8 cellular contexts compared by ENCODE assay signal in the genomic region with DNA sequence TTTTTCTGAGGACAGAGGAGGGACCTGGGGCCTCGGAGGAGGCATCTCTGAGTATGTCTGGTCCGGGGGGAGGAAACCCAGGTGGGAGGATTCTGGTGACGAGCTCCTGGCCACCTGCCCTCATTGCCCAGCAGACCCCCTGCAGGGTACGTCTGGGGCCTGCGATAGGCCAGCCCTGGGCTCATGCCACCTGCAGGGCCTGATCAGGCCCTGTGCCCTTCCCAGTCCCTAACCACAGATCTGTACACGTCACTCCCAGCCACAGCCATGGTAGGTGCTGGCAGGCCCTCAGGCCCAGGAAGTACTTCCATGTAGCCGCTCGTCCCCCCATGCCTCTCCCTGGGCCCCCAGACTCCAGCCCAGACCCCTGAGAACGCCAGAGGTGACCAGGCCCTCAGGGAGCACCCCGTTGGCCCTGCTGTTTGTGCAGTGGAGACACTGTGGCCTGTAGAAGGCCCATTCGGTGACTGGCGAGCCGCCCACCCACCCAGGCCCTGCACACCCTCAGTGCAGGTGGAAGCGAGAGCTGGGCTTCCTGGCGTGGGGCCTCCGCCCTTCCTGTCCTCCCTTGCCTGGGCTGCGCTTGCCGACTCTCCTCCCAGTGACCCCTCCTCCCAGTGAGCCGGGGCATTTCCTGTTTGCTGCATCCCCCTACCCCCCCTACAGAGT. TPM values are rescaled to one million over a fixed set of nuclear protein-coding genes. Genes with fewer than 3 reads are reported as not detected.
DNase-seq lines count a peak whose midpoint lies in the region; ATAC-seq and TF ChIP-seq lines count a peak whose summit lies in the region.

No MANE protein-coding gene starts in this region.

- DNase-seq in activated T-cell treated with anti-CD3 and anti-CD28 coated beads, Interleukin-2, amount 50 U/mL, for 1 hour: peak; percentile 54
- DNase-seq in activated T-cell treated with anti-CD3 and anti-CD28 coated beads for 4 hours (no peak), tibial nerve (ENCODE audit: low spot score in 2 of 2) (no peak), NCI-H524 (lab: John Stamatoyannopoulos, UW) (no peak), NCI-H1930 (lab: John Stamatoyannopoulos, UW) (no peak), HuH-7.5 (ENCODE audit: low spot score) (no peak)
- peak; percentile 37 to 50 for DNase-seq in activated T-cell treated with anti-CD3 and anti-CD28 coated beads, Interleukin-2, amount 50 U/mL, for 72 hours

- no peaks in the 10 kb centered on the region for H3K27me3 Mint-ChIP-seq in activated T-cell treated with anti-CD3 and anti-CD28 coated beads, Interleukin-2, amount 50 U/mL, for 72 hours (ENCODE audit: low read depth)

- TF ChIP-seq POLR2A in tibial nerve (IDR thresholded peaks at IDR 0.05): no peak

- peak overlapping the region; percentile 65 to 66 for H3K4me3 Mint-ChIP-seq in activated T-cell treated with anti-CD3 and anti-CD28 coated beads, Interleukin-2, amount 50 U/mL, for 72 hours

- H3K4me1 ChIP-seq in iPS-15b (ENCODE audit: control insufficient read depth, insufficient read depth, low read length): peaks cover 4% of the 10 kb centered on the region
- H3K4me1 ChIP-seq in tibial nerve: peaks cover 0 to 100% (median 95%) of the 10 kb centered on the region in 4 donors

- H3K36me3 ChIP-seq in iPS-15b (ENCODE audit: control insufficient read depth, insufficient read depth, low read length) (peaks cover 43% of the 10 kb centered on the region), tibial nerve (peaks cover 0 to 22% (median 0%) of the 10 kb centered on the region in 3 donors)

- no peaks in the 10 kb centered on the region for H3K36me3 Mint-ChIP-seq in activated T-cell treated with anti-CD3 and anti-CD28 coated beads, Interleukin-2, amount 50 U/mL, for 72 hours (ENCODE audit: insufficient read depth in 2 of 2)

- peak overlapping the region; percentile 89 to 99 (median 92) for H3K27ac ChIP-seq in tibial nerve

- H3K9me3 Mint-ChIP-seq in activated T-cell treated with anti-CD3 and anti-CD28 coated beads, Interleukin-2, amount 50 U/mL, for 72 hours: no peaks in the 10 kb centered on the region

- peak overlapping the region; percentile 58 for H3K27ac Mint-ChIP-seq in activated T-cell treated with anti-CD3 and anti-CD28 coated beads, Interleukin-2, amount 50 U/mL, for 72 hours

- peak; percentile 78 to 79 for ATAC-seq in activated T-cell treated with anti-CD3 and anti-CD28 coated beads, Interleukin-2, amount 50 U/mL, for 72 hours (replicated peaks in 1 of 2)

- H3K27me3 ChIP-seq in iPS-15b (ENCODE audit: control insufficient read depth, insufficient read depth, low read length): no peaks in the 10 kb centered on the region
- no peaks in the 10 kb centered on the region for H3K27me3 ChIP-seq in tibial nerve

- TF ChIP-seq CTCF in tibial nerve (IDR thresholded peaks at IDR 0.05): no peak

- peak overlapping the region; percentile 47 for H3K9ac ChIP-seq in iPS-15b (ENCODE audit: low read depth, low read length)

- 29 to 36% methylated on average over 10 to 17 of the region's 19 CpGs for WGBS in tibial nerve, 2 donors

- H3K4me1 Mint-ChIP-seq in activated T-cell treated with anti-CD3 and anti-CD28 coated beads, Interleukin-2, amount 50 U/mL, for 72 hours (ENCODE audit: low read depth): peaks cover 37% of the 10 kb centered on the region

- no peak for TF ChIP-seq EP300 in tibial nerve (IDR thresholded peaks at IDR 0.05)

- no peak overlapping the region for H3K4me3 ChIP-seq in iPS-15b (ENCODE audit: low read depth, low read length)
- peak overlapping the region in 1 of 4 donors; percentile 85 for H3K4me3 ChIP-seq in tibial nerve

- H3K9me3 ChIP-seq in iPS-15b (ENCODE audit: control insufficient read depth, insufficient read depth, low read length) (no peaks in the 10 kb centered on the region), tibial nerve (no peaks in the 10 kb centered on the region)

RNA-seq across cellular contexts. Expression of gene INF2, which starts 5.7 kb away (rescaled TPM):
- total RNA-seq in activated T-cell treated with anti-CD3 and anti-CD28 coated beads, Interleukin-2, amount 50 U/mL, for 72 hours: 10 to 100 TPM; 37.6 to 38.8 TPM
- total RNA-seq in tibial nerve: 100 to 1,000 TPM; 217 to 256 (median 239) TPM

RNA-seq across cellular contexts. Expression of gene ADSS1, which starts 28.9 kb away (rescaled TPM):
- total RNA-seq in activated T-cell treated with anti-CD3 and anti-CD28 coated beads, Interleukin-2, amount 50 U/mL, for 72 hours: 1 to 10 TPM; 4.6 to 6.1 TPM
- total RNA-seq in tibial nerve: 10 to 100 TPM in 1 of 4 donors, 1 to 10 TPM in 3; 4.8 to 11.4 (median 6.3) TPM

RNA-seq across cellular contexts. Expression of gene SIVA1, which starts 57.8 kb away (rescaled TPM):
- 10 to 100 TPM; 72.9 TPM for total RNA-seq in activated T-cell treated with anti-CD3 and anti-CD28 coated beads, Interleukin-2, amount 50 U/mL, for 72 hours
- total RNA-seq in tibial nerve: 100 to 1,000 TPM; 260 to 422 (median 378) TPM

Comparison
In these comparisons a context has a peak if more than half of its experiments do, and no peak if none do; other contexts are left out.
1. DNase-seq: peak in activated T-cell treated with anti-CD3 and anti-CD28 coated beads, Interleukin-2, amount 50 U/mL, for 1 hour (single experiment) and activated T-cell treated with anti-CD3 and anti-CD28 coated beads, Interleukin-2, amount 50 U/mL, for 72 hours (2 of 2); none in activated T-cell treated with anti-CD3 and anti-CD28 coated beads for 4 hours (single experiment), tibial nerve (0 of 2), NCI-H524 (0 of 2), NCI-H1930 (0 of 2) and HuH-7.5 (single experiment).
2. RNA of gene INF2, which starts 5.7 kb away (total RNA-seq): 217 to 256 TPM in tibial nerve; 37.6 to 38.8 TPM in activated T-cell treated with anti-CD3 and anti-CD28 coated beads, Interleukin-2, amount 50 U/mL, for 72 hours; every median in the first group is over 4 times any median in the second.